13 cellular contexts compared by ENCODE assay signal in the genomic region with DNA sequence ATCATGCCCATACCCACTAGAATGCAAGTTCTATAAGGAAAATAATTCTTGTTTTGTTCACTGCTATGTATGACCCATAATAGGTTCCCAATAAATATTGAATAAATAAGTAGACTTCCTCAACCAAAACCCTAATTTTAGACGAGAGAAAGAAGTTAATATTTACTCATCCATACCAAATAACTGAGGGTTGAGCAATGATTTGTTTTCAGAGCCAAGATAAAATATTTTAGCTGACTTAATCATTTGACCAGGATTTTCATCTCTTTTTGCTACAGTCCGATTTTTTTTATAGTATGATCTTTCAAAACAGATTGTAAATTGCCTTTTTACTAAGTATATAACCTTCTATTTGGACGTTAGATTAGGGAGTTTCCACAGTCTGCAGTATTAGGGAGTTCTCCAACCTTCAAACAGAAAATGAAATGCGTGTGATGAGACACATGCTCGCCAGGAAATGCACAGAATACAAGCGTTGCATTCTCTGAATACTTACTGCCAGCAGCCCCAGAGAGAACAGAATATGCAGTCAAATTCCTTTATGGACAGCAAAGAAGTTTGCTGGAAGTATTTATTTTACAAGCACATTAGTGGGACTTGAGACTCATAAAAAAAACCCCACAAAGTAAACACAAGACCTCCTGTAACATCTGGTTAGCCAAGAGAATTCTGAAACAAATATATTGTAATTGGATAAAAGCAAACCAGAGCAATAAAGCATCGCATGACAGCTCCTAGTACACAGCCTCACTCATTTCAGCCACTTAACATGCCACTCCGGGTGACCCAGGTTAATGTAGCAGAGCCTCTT.
DNase-seq lines count a peak whose midpoint lies in the region; ATAC-seq and TF ChIP-seq lines count a peak whose summit lies in the region.
"Had no signal": no experiment of that assay in that cellular context is flagged by ENCODE, and none has a peak within 500 bp of the region (broad histone marks: within the 10 kb centered on the region; RNA-seq: fewer than 3 reads in every experiment).

No MANE protein-coding gene starts in this region.

- H3K4ac ChIP-seq in mesenchymal stem cell (ENCODE audit: low read depth in 1 of 2, low read length in 2 of 2), result no peak overlapping the region

- H3K4me3 ChIP-seq in AG09309 (ENCODE audit: control insufficient read depth, low read depth, low read length) (no peak overlapping the region), astrocyte of the spinal cord (ENCODE audit: low read depth, low read length) (no peak overlapping the region), mesenchymal stem cell (ENCODE audit: insufficient read depth in 1 of 2, low read depth in 1 of 2, low read length in 2 of 2) (peak overlapping the region in 1 of 2 experiments; percentile 68)

- in situ Hi-C loops in astrocyte of the spinal cord (cut with HindIII; ENCODE audit: low sequenced_read_pairs), result no loop called here

- H2AFZ ChIP-seq in mesenchymal stem cell (ENCODE audit: low read depth, low read length), result no peak overlapping the region

- H2BK12ac ChIP-seq in mesenchymal stem cell (ENCODE audit: low read length in 2 of 2), result no peak overlapping the region

- no peak overlapping the region for H2BK5ac ChIP-seq in mesenchymal stem cell (ENCODE audit: low read depth, low read length, poor library complexity, severe bottlenecking)

- no peak overlapping the region for H3K18ac ChIP-seq in mesenchymal stem cell (ENCODE audit: low read depth in 1 of 2, low read length in 2 of 2)

- no peak overlapping the region for H3K23ac ChIP-seq in mesenchymal stem cell (ENCODE audit: low read length in 2 of 2)

- H3K4me1 ChIP-seq in mesenchymal stem cell (ENCODE audit: control insufficient read depth, insufficient read depth, low read depth, low read length), result peaks cover 5% of the 10 kb centered on the region

- 0% methylated on average over 4 of the region's 8 CpGs for whole genome bisulfite sequencing in mesenchymal stem cell

- no peak overlapping the region for H4K91ac ChIP-seq in mesenchymal stem cell (ENCODE audit: low read length)

- ATAC-seq in HG03520 (IDR thresholded peaks at IDR 0.05; ENCODE audit: unreplicated experiment), result peak; percentile 33
- no peak for ATAC-seq in HG02759 (IDR thresholded peaks at IDR 0.05; ENCODE audit: unreplicated experiment)
- ATAC-seq: stimulated activated naive CD8-positive, alpha-beta T cell treated with anti-CD3 and anti-CD28 coated beads, Interleukin-15, Interleukin-2, amounts not matched to agents 100 U/mL and 50 U/mL, for 24 hours had no signal

- TF ChIP-seq CTCF in AG09309 (IDR thresholded peaks at IDR 0.05; ENCODE audit: control insufficient read depth, insufficient read depth, low read depth, low read length, missing control alignments), result no peak
- no peak for TF ChIP-seq CTCF in astrocyte of the spinal cord (IDR thresholded peaks at IDR 0.05; ENCODE audit: low read depth, low read length)

- H2BK120ac ChIP-seq in mesenchymal stem cell (ENCODE audit: low read depth, low read length), result no peak overlapping the region

- DNase-seq in AG09309 (ENCODE audit: low read depth) (peak; percentile 25), astrocyte of the spinal cord (ENCODE audit: low read depth, low spot score) (peak; percentile 87), mesenchymal stem cell (peak; percentile 89), NCI-H1930 (lab: John Stamatoyannopoulos, UW) (no peak), NCI-H2107 (lab: John Stamatoyannopoulos, UW) (no peak), NCI-H524 treated with DMSO at 0.1 percent for 48 hours (lab: John Stamatoyannopoulos, UW) (no peak)
- DNase-seq: activated CD8-positive, alpha-beta memory T cell treated with anti-CD3 and anti-CD28 coated beads, Interleukin-2, amount 50 U/mL, for 4 hours; H7; left ventricle myocardium superior; stimulated activated naive CD8-positive, alpha-beta T cell treated with anti-CD3 and anti-CD28 coated beads, Interleukin-15, Interleukin-2, amounts not matched to agents 100 U/mL and 50 U/mL, for 24 hours had no signal

- peak overlapping the region; percentile 81 for H3K9ac ChIP-seq in mesenchymal stem cell (ENCODE audit: low read length)

- no peak overlapping the region for H3K4me2 ChIP-seq in mesenchymal stem cell (ENCODE audit: low read length, poor library complexity, severe bottlenecking)

- no peak overlapping the region for H4K8ac ChIP-seq in mesenchymal stem cell (ENCODE audit: low read length)

- H3K36me3 ChIP-seq in mesenchymal stem cell (ENCODE audit: control insufficient read depth in 1 of 2, insufficient read depth in 2 of 2, low read depth in 1 of 2, low read length in 2 of 2), result no peaks in the 10 kb centered on the region

- H3K14ac ChIP-seq in mesenchymal stem cell (ENCODE audit: low read length in 2 of 2), result no peak overlapping the region

- no peaks in the 10 kb centered on the region for H3K27me3 ChIP-seq in mesenchymal stem cell (ENCODE audit: control insufficient read depth in 1 of 2, insufficient read depth in 1 of 2, low read length in 2 of 2)

- no peaks in the 10 kb centered on the region for H3K79me1 ChIP-seq in mesenchymal stem cell (replicated peaks; ENCODE audit: low read length, poor library complexity, severe bottlenecking)

- H3K27ac ChIP-seq in mesenchymal stem cell (ENCODE audit: low read length, poor library complexity, severe bottlenecking), result peak overlapping the region; percentile 94
- H3K27ac ChIP-seq: C4-2B had no signal

- H2AK5ac ChIP-seq in mesenchymal stem cell (ENCODE audit: low read length, severe bottlenecking), result no peak overlapping the region

- H2BK15ac ChIP-seq in mesenchymal stem cell (ENCODE audit: low read depth, poor library complexity, severe bottlenecking), result no peak overlapping the region

- H3K9me3 ChIP-seq in mesenchymal stem cell (ENCODE audit: control insufficient read depth, low read length), result no peaks in the 10 kb centered on the region

Comparison
In these comparisons a context has a peak if more than half of its experiments do, and no peak if none do; other contexts are left out.
1. DNase-seq: peak in AG09309 (single experiment), astrocyte of the spinal cord (single experiment) and mesenchymal stem cell (single experiment); none in NCI-H1930 (0 of 2), NCI-H2107 (single experiment) and NCI-H524 treated with DMSO at 0.1 percent for 48 hours (single experiment).